In genomic region chrX:56726609-56727008, GRCh38 we compare ENCODE assay signal across 8 cellular contexts. TPM values are rescaled to one million over a fixed set of nuclear protein-coding genes. Genes with fewer than 3 reads are reported as not detected.
DNase-seq lines count a peak whose midpoint lies in the region; ATAC-seq and TF ChIP-seq lines count a peak whose summit lies in the region.

No MANE protein-coding gene starts in this region.

- H3K27ac ChIP-seq in heart right ventricle (no peak overlapping the region), body of pancreas (no peak overlapping the region), right lobe of liver (no peak overlapping the region)

- peak in 1 of 2 donors; percentile 6 for DNase-seq in heart right ventricle
- DNase-seq in left ventricle myocardium superior, result no peak
- peak; percentile 22 for DNase-seq in NCI-H526 treated with DMSO at 0.1 percent for 48 hours (lab: John Stamatoyannopoulos, UW)
- peak in 2 of 4 donors; percentile 9 to 23 for DNase-seq in body of pancreas
- no peak for DNase-seq in right lobe of liver
- no peak for DNase-seq in H7
- DNase-seq in omental fat pad (ENCODE audit: low spot score), result no peak

- ATAC-seq in heart right ventricle, result no peak
- ATAC-seq in left ventricle myocardium superior, result no peak
- ATAC-seq in HG02981 (IDR thresholded peaks at IDR 0.05; ENCODE audit: unreplicated experiment), result peak; percentile 53
- no peak for ATAC-seq in body of pancreas
- ATAC-seq in right lobe of liver, result peak; percentile 74 to 78 (median 76)
- ATAC-seq in omental fat pad (ENCODE audit: low FRiP score), result no peak

- intact Hi-C loops in heart right ventricle (cut with DNase I), result loop anchor here in 4 of 10 donors (5.0 to 10.0 kb wide), 4 partner anchors 162 to 442 kb away; partner anchors contain the start of gene UBQLN2 (in 2 of the 4)
- intact Hi-C loops in left ventricle myocardium superior (cut with micrococcal nuclease), result no loop called here
- intact Hi-C loops in body of pancreas (cut with DNase I), result no loop called here
- intact Hi-C loops in right lobe of liver (cut with DNase I), result no loop called here

- H3K27me3 ChIP-seq in heart right ventricle, result peaks cover 0 to 73% (median 0%) of the 10 kb centered on the region in 7 donors
- H3K27me3 ChIP-seq in body of pancreas, result no peaks in the 10 kb centered on the region
- peaks cover 0 to 4% of the 10 kb centered on the region in 2 donors for H3K27me3 ChIP-seq in right lobe of liver
- H3K27me3 ChIP-seq in H7 (ENCODE audit: control insufficient read depth, insufficient read depth, low read length), result no peaks in the 10 kb centered on the region

- H3K4me3 ChIP-seq in heart right ventricle, result no peak overlapping the region
- no peak overlapping the region for H3K4me3 ChIP-seq in body of pancreas
- H3K4me3 ChIP-seq in right lobe of liver, result no peak overlapping the region
- H3K4me3 ChIP-seq in H7 (ENCODE audit: insufficient read depth, low read depth, low read length), result no peak overlapping the region

- WGBS in heart right ventricle, 2 donors, result 0% methylated on average over 1 of the region's 1 CpG
- 0 to 8% methylated on average over 1 of the region's 1 CpG for WGBS in body of pancreas, 2 donors
- 0% methylated on average over 1 of the region's 1 CpG for WGBS in right lobe of liver (ENCODE audit: insufficient coverage, low coverage, low lambda C conversion rate, missing lambda C conversion rate)

- H3K36me3 ChIP-seq in heart right ventricle (no peaks in the 10 kb centered on the region), body of pancreas (replicated peaks in 1 of 2; ENCODE audit: insufficient read depth in 1 of 2, low read depth in 2 of 2) (no peaks in the 10 kb centered on the region), right lobe of liver (no peaks in the 10 kb centered on the region), H7 (replicated peaks; ENCODE audit: control insufficient read depth, insufficient read depth, low read length) (no peaks in the 10 kb centered on the region)

- TF ChIP-seq POLR2A in body of pancreas (IDR thresholded peaks at IDR 0.05), result no peak
- TF ChIP-seq POLR2A in right lobe of liver (IDR thresholded peaks at IDR 0.05), result no peak

- peak; percentile 16 to 71 (median 59) for TF ChIP-seq CTCF in heart right ventricle (IDR thresholded peaks at IDR 0.05)
- TF ChIP-seq CTCF in body of pancreas (IDR thresholded peaks at IDR 0.05), result peak; percentile 21 to 59 (median 50)
- TF ChIP-seq CTCF in right lobe of liver (IDR thresholded peaks at IDR 0.05), result peak; percentile 55 to 82 (median 65)
- no peak for TF ChIP-seq CTCF in omental fat pad (IDR thresholded peaks at IDR 0.05)

- H3K9me3 ChIP-seq in heart right ventricle (no peaks in the 10 kb centered on the region), body of pancreas (no peaks in the 10 kb centered on the region), right lobe of liver (no peaks in the 10 kb centered on the region)

- H3K4me1 ChIP-seq in heart right ventricle, result peaks cover 0 to 18% (median 0%) of the 10 kb centered on the region in 9 donors
- H3K4me1 ChIP-seq in body of pancreas, result no peaks in the 10 kb centered on the region
- H3K4me1 ChIP-seq in right lobe of liver, result peaks cover 0 to 15% (median 2%) of the 10 kb centered on the region in 4 donors

RNA-seq across cellular contexts. Expression of gene NBDY, which starts 2.4 kb away (rescaled TPM):
- total RNA-seq in heart right ventricle (10 to 100 TPM; 14.7 to 36.7 (median 25.7) TPM), left ventricle myocardium superior (22.1 TPM), body of pancreas (10 to 100 TPM in 1 of 2 donors, 1 to 10 TPM in 1; 3.6 to 12.2 TPM), right lobe of liver (1 to 10 TPM; 2.8 to 10.0 (median 5.4) TPM), omental fat pad (10 to 100 TPM in 2 of 4 donors, 1 to 10 TPM in 2; 7.7 to 12.6 (median 9.4) TPM)
- 10 to 100 TPM; 11.4 to 29.1 TPM for polyA plus RNA-seq in heart right ventricle
- total RNA-seq in H7 (2014; rRNA removed; shearing (Covaris generic)), result 7.5 and 12.0 TPM in 2 replicates

Comparison
In these comparisons a context has a peak if more than half of its experiments do, and no peak if none do; other contexts are left out.
1. ATAC-seq: peak in HG02981 (single experiment) and right lobe of liver (4 of 4); none in heart right ventricle (0 of 8), left ventricle myocardium superior (single experiment), body of pancreas (single experiment) and omental fat pad (single experiment).
2. CTCF ChIP-seq: peak in heart right ventricle (9 of 9), body of pancreas (7 of 7) and right lobe of liver (4 of 4); none in omental fat pad (0 of 3).